ENCODE assay signal across 1 cellular context in the genomic region with DNA sequence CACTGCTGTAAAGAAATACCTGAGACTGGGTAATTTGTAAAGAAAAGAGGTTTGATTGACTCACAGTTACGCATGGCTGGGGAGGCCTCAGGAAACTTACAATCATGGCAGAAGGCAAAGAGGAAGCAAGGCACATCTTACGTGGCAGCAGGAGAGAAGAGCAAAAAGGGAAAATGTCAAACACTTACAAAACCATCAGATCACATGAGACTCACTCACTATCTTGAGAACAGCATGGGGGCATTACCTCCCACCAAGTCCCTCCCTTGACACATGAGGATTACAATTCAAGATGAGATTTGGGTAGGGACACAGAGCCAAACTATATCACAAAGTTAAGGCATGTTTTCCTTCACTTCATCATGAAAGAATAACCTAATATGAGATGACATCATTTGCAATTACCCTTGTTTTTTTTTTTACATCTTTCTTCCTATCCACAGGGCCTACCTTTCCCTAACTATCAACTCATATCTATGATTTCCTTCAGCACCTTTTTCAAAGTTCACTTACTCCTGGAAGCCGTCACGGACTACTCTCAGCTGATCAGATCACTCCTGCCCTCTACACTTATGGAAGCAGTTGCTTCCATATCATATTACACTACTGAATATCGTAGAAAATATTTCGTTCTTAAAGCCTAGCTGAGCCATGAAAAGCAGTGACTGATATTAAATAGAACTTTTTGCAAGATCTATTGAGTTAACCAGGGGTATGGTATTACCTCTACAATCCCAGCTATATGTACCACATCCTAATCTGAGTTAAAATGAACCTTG.
TF ChIP-seq lines count a peak whose summit lies in the region.

No MANE protein-coding gene starts in this region.

TF ChIP-seq in HCT116, 20 proteins besides CTCF, POLR2A, EP300 and RAD21:
- TF ChIP-seq ELF1 (IDR thresholded peaks at IDR 0.05; ENCODE audit: borderline replicate concordance, low read depth) (no peak), CBX3 (IDR thresholded peaks at IDR 0.05; ENCODE audit: low read depth) (no peak), FOSL1 (IDR thresholded peaks at IDR 0.05; ENCODE audit: low read depth) (no peak), POLR2AphosphoS5 (IDR thresholded peaks at IDR 0.05; ENCODE audit: low read depth, low read length) (no peak), TCF7L2 (IDR thresholded peaks at IDR 0.05; ENCODE audit: borderline replicate concordance, extremely low read depth, insufficient read depth, insufficient read length) (no peak), EZH2phosphoT487 (IDR thresholded peaks at IDR 0.05; ENCODE audit: borderline replicate concordance) (no peak), ZFX (IDR thresholded peaks at IDR 0.05) (no peak), SRF (IDR thresholded peaks at IDR 0.05; ENCODE audit: low read depth) (no peak), EGR1 (IDR thresholded peaks at IDR 0.05; ENCODE audit: low read depth) (no peak), EZH2 (IDR thresholded peaks at IDR 0.05) (no peak), ZNF274 (IDR thresholded peaks at IDR 0.05; ENCODE audit: low read depth, low read length) (no peak), YY1 (IDR thresholded peaks at IDR 0.05; ENCODE audit: extremely low read depth, insufficient replicate concordance, low read depth, low read length) (no peak), SP1 (IDR thresholded peaks at IDR 0.05; ENCODE audit: low read depth) (no peak), SIN3A (IDR thresholded peaks at IDR 0.05; ENCODE audit: low read depth) (no peak), JUND (IDR thresholded peaks at IDR 0.05) (no peak), CEBPB (IDR thresholded peaks at IDR 0.05; ENCODE audit: low read depth) (no peak)
- TF ChIP-seq, protein P1, sequence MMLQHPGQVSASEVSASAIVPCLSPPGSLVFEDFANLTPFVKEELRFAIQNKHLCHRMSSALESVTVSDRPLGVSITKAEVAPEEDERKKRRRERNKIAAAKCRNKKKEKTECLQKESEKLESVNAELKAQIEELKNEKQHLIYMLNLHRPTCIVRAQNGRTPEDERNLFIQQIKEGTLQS (IDR thresholded peaks at IDR 0.05), result no peak
- TF ChIP-seq, protein P2, sequence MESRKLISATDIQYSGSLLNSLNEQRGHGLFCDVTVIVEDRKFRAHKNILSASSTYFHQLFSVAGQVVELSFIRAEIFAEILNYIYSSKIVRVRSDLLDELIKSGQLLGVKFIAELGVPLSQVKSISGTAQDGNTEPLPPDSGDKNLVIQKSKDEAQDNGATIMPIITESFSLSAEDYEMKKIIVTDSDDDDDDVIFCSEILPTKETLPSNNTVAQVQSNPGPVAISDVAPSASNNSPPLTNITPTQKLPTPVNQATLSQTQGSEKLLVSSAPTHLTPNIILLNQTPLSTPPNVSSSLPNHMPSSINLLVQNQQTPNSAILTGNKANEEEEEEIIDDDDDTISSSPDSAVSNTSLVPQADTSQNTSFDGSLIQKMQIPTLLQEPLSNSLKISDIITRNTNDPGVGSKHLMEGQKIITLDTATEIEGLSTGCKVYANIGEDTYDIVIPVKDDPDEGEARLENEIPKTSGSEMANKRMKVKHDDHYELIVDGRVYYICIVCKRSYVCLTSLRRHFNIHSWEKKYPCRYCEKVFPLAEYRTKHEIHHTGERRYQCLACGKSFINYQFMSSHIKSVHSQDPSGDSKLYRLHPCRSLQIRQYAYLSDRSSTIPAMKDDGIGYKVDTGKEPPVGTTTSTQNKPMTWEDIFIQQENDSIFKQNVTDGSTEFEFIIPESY (IDR thresholded peaks at IDR 0.05; ENCODE audit: extremely low read depth, insufficient replicate concordance, low read length), result no peak
- TF ChIP-seq, protein P3, sequence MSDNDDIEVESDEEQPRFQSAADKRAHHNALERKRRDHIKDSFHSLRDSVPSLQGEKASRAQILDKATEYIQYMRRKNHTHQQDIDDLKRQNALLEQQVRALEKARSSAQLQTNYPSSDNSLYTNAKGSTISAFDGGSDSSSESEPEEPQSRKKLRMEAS (IDR thresholded peaks at IDR 0.05), result no peak
- TF ChIP-seq, protein P4, sequence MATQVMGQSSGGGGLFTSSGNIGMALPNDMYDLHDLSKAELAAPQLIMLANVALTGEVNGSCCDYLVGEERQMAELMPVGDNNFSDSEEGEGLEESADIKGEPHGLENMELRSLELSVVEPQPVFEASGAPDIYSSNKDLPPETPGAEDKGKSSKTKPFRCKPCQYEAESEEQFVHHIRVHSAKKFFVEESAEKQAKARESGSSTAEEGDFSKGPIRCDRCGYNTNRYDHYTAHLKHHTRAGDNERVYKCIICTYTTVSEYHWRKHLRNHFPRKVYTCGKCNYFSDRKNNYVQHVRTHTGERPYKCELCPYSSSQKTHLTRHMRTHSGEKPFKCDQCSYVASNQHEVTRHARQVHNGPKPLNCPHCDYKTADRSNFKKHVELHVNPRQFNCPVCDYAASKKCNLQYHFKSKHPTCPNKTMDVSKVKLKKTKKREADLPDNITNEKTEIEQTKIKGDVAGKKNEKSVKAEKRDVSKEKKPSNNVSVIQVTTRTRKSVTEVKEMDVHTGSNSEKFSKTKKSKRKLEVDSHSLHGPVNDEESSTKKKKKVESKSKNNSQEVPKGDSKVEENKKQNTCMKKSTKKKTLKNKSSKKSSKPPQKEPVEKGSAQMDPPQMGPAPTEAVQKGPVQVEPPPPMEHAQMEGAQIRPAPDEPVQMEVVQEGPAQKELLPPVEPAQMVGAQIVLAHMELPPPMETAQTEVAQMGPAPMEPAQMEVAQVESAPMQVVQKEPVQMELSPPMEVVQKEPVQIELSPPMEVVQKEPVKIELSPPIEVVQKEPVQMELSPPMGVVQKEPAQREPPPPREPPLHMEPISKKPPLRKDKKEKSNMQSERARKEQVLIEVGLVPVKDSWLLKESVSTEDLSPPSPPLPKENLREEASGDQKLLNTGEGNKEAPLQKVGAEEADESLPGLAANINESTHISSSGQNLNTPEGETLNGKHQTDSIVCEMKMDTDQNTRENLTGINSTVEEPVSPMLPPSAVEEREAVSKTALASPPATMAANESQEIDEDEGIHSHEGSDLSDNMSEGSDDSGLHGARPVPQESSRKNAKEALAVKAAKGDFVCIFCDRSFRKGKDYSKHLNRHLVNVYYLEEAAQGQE (IDR thresholded peaks at IDR 0.05; ENCODE audit: low read depth), result no peak
